1 cellular context compared by ENCODE assay signal in the genomic region with DNA sequence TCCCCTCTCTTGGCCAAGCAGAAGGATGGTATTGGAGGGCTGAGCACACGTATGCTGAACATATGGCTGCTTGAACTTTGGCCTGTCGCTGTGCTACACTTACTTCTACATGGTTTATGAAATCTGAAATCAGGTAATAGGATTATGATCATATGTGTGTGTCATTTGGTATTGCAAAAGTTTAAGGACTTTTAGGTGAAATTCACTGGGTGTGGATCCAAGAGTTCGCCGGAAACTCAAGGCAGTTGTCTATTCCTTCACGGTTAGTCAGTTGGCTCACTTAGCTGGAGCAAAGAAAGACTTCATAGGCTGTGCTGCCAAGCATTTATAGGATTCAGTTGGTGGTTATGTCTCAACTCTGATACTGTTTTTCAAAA.
TF ChIP-seq lines count a peak whose summit lies in the region.

No MANE protein-coding gene starts in this region.

TF ChIP-seq in A549, 52 proteins besides CTCF, POLR2A, EP300 and RAD21 (continued from another document):
- TF ChIP-seq, protein P1, sequence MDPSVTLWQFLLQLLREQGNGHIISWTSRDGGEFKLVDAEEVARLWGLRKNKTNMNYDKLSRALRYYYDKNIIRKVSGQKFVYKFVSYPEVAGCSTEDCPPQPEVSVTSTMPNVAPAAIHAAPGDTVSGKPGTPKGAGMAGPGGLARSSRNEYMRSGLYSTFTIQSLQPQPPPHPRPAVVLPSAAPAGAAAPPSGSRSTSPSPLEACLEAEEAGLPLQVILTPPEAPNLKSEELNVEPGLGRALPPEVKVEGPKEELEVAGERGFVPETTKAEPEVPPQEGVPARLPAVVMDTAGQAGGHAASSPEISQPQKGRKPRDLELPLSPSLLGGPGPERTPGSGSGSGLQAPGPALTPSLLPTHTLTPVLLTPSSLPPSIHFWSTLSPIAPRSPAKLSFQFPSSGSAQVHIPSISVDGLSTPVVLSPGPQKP (IDR thresholded peaks at IDR 0.05; ENCODE audit: low read depth, low read length), result no peak
- TF ChIP-seq EHMT2 (IDR thresholded peaks at IDR 0.05; ENCODE audit: low read depth) (no peak), RARB (CRISPR knock-in tag; IDR thresholded peaks at IDR 0.05) (no peak), TFCP2L1 (CRISPR knock-in tag; IDR thresholded peaks at IDR 0.05) (no peak), MYC (IDR thresholded peaks at IDR 0.05; ENCODE audit: borderline replicate concordance, low read length) (no peak), FOSB (CRISPR knock-in tag; IDR thresholded peaks at IDR 0.05) (no peak), MAZ (IDR thresholded peaks at IDR 0.05; ENCODE audit: borderline replicate concordance, low read depth, low read length) (no peak)
- TF ChIP-seq, protein P2, sequence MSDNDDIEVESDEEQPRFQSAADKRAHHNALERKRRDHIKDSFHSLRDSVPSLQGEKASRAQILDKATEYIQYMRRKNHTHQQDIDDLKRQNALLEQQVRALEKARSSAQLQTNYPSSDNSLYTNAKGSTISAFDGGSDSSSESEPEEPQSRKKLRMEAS (IDR thresholded peaks at IDR 0.05), result no peak
- TF ChIP-seq, protein P3, sequence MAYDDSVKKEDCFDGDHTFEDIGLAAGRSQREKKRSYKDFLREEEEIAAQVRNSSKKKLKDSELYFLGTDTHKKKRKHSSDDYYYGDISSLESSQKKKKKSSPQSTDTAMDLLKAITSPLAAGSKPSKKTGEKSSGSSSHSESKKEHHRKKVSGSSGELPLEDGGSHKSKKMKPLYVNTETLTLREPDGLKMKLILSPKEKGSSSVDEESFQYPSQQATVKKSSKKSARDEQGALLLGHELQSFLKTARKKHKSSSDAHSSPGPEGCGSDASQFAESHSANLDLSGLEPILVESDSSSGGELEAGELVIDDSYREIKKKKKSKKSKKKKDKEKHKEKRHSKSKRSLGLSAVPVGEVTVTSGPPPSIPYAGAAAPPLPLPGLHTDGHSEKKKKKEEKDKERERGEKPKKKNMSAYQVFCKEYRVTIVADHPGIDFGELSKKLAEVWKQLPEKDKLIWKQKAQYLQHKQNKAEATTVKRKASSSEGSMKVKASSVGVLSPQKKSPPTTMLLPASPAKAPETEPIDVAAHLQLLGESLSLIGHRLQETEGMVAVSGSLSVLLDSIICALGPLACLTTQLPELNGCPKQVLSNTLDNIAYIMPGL (CRISPR knock-in tag; IDR thresholded peaks at IDR 0.05; ENCODE audit: borderline replicate concordance), result no peak
- TF ChIP-seq, protein P4, sequence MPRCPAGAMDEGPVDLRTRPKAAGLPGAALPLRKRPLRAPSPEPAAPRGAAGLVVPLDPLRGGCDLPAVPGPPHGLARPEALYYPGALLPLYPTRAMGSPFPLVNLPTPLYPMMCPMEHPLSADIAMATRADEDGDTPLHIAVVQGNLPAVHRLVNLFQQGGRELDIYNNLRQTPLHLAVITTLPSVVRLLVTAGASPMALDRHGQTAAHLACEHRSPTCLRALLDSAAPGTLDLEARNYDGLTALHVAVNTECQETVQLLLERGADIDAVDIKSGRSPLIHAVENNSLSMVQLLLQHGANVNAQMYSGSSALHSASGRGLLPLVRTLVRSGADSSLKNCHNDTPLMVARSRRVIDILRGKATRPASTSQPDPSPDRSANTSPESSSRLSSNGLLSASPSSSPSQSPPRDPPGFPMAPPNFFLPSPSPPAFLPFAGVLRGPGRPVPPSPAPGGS (IDR thresholded peaks at IDR 0.05), result no peak
